26 cellular contexts compared by ENCODE assay signal in genomic region chr5:72572236-72572765, GRCh38.
"Had no signal": no experiment of that assay in that cellular context is flagged by ENCODE, and none has a peak within 500 bp of the region (broad histone marks: within the 10 kb centered on the region; RNA-seq: fewer than 3 reads in every experiment).

No MANE protein-coding gene starts in this region.

- H3K4me1 Mint-ChIP-seq: activated T-helper 17 cell treated with anti-CD3 and anti-CD28 coated beads, Interleukin-2, amount 50 U/mL, for 72 hours; central memory CD8-positive, alpha-beta T cell; natural killer cell; T-cell had no signal

- H3K4me3 Mint-ChIP-seq: activated naive CD8-positive, alpha-beta T cell; activated T-cell treated with anti-CD3 and anti-CD28 coated beads, Interleukin-2, amount 50 U/mL, for 24 hours; activated T-helper 17 cell treated with anti-CD3 and anti-CD28 coated beads, Interleukin-2, amount 50 U/mL, for 72 hours; central memory CD8-positive, alpha-beta T cell; natural killer cell; T-cell; T-helper 2 cell treated with Interferon-gamma antibody and Interleukin-4, amounts not matched to agents 5 μg/mL and 100 μg/mL, for 36 hours had no signal

- H3K4me2 ChIP-seq: smooth muscle cell had no signal

- DNase-seq: activated CD4-positive, alpha-beta T cell treated with anti-CD3 and anti-CD28 coated beads for 1 hour; activated CD4-positive, alpha-beta T cell treated with anti-CD3 and anti-CD28 coated beads, Interleukin-2, amount 50 U/mL, for 1 hour; activated CD8-positive, alpha-beta memory T cell treated with anti-CD3 and anti-CD28 coated beads for 24 hours; activated CD8-positive, alpha-beta memory T cell treated with anti-CD3 and anti-CD28 coated beads, Interleukin-2, amount 50 U/mL, for 4 hours; activated naive CD4-positive, alpha-beta T cell; activated T-cell treated with anti-CD3 and anti-CD28 coated beads, Interleukin-2, amount 50 U/mL, for 24 hours; adrenal gland; brain microvascular endothelial cell; dorsolateral prefrontal cortex; left lung; natural killer cell; occipital lobe; posterior cingulate gyrus; stimulated activated CD4-positive, alpha-beta T cell treated with anti-CD3 and anti-CD28 coated beads, Interleukin-2, amount 100 ng/mL, for 48 hours; stimulated activated CD8-positive, alpha-beta memory T cell treated with anti-CD3 and anti-CD28 coated beads, Interleukin-4, amount 100 ng/mL, for 48 hours; stimulated activated naive CD4-positive, alpha-beta T cell; T-cell; upper lobe of left lung had no signal

- H3K36me3 ChIP-seq: adrenal gland, ascending aorta, brain microvascular endothelial cell, left lung, thoracic aorta, upper lobe of left lung had no signal

- H3K27me3 ChIP-seq: adrenal gland, ascending aorta, brain microvascular endothelial cell, dorsolateral prefrontal cortex, left lung, upper lobe of left lung had no signal

- H3K36me3 Mint-ChIP-seq: natural killer cell, T-cell had no signal

- H3K4me1 ChIP-seq: ascending aorta, left lung, upper lobe of left lung had no signal

- H3K4me3 ChIP-seq: adrenal gland, ascending aorta, dorsolateral prefrontal cortex, left lung, lung, smooth muscle cell, thoracic aorta, upper lobe of left lung had no signal

- H3K27ac Mint-ChIP-seq: activated naive CD8-positive, alpha-beta T cell; activated T-cell treated with anti-CD3 and anti-CD28 coated beads, Interleukin-2, amount 50 U/mL, for 24 hours; activated T-helper 17 cell treated with anti-CD3 and anti-CD28 coated beads, Interleukin-2, amount 50 U/mL, for 72 hours; natural killer cell; T-cell; T-helper 2 cell treated with Interferon-gamma antibody and Interleukin-4, amounts not matched to agents 5 μg/mL and 100 μg/mL, for 36 hours had no signal

- H3K9me3 ChIP-seq: adrenal gland, ascending aorta, left lung, thoracic aorta, upper lobe of left lung had no signal

- H3K9me3 Mint-ChIP-seq: activated T-cell treated with anti-CD3 and anti-CD28 coated beads, Interleukin-2, amount 50 U/mL, for 24 hours; central memory CD8-positive, alpha-beta T cell had no signal

- H3K27ac ChIP-seq: adrenal gland, ascending aorta, brain microvascular endothelial cell, dorsolateral prefrontal cortex, left lung, thoracic aorta, upper lobe of left lung had no signal
